Comparison of ENCODE assay signal across 1 cellular context in genomic region chr10:118273662-118274061, GRCh38.
A peak's percentile ranks its signal among the peaks of the same experiment; 100 is the strongest.
TF ChIP-seq lines count a peak whose summit lies in the region.

No MANE protein-coding gene starts in this region.

TF ChIP-seq in K562, 482 proteins besides CTCF, POLR2A, EP300 and RAD21 (continued from another document):
- peak; percentile 40; the same call in 1 of the 2 replicates for TF ChIP-seq ZBTB2 (IDR thresholded peaks at IDR 0.05)
- TF ChIP-seq ZNF830 (CRISPR knock-in tag; IDR thresholded peaks at IDR 0.05): no peak
- TF ChIP-seq DACH1 (IDR thresholded peaks at IDR 0.05; ENCODE audit: partially characterized antibody): peak; percentile 81
